24 cellular contexts compared by ENCODE assay signal in genomic region chr18:71431689-71432088, GRCh38.
"Had no signal": no experiment of that assay in that cellular context is flagged by ENCODE, and none has a peak within 500 bp of the region (broad histone marks: within the 10 kb centered on the region; RNA-seq: fewer than 3 reads in every experiment).

No MANE protein-coding gene starts in this region.

- H3K4me3 ChIP-seq: ascending aorta, MG63, Peyer's patch, SJSA1 had no signal

- DNase-seq: activated CD4-positive, alpha-beta T cell treated with anti-CD3 and anti-CD28 coated beads for 36 hours; activated CD4-positive, alpha-beta T cell treated with anti-CD3 and anti-CD28 coated beads, Interleukin-2, amount 10 ng/mL, durations not matched to agents 7 days and 5 days; activated CD4-positive, alpha-beta T cell treated with anti-CD3 and anti-CD28 coated beads, Interleukin-2, amount 50 U/mL, for 48 hours; activated CD8-positive, alpha-beta T cell treated with anti-CD3 and anti-CD28 coated beads, Interleukin-2, amount 10 ng/mL, durations not matched to agents 7 days and 5 days; activated gamma-delta T cell; activated naive CD4-positive, alpha-beta T cell treated with Interleukin-2 at 50 U/mL for 16 hours; activated naive CD8-positive, alpha-beta T cell treated with anti-CD3 and anti-CD28 coated beads, Interleukin-2, amount 10 ng/mL, durations not matched to agents 7 days and 5 days; activated T-cell treated with anti-CD3 and anti-CD28 coated beads, Interleukin-2, amount 50 U/mL, for 24 hours; Kasumi-1; KBM-7; MG63; NCI-H1048; NCI-H1105 treated with DMSO at 0.1 percent for 48 hours; NCI-H1436; NCI-H1694; NCI-H1930; NCI-H2081 treated with DMSO at 0.1 percent for 48 hours; NCI-H345; NCI-H524 treated with DMSO at 0.1 percent for 48 hours; Peyer's patch; RPMI8226; SHP77 treated with DMSO at 0.1 percent for 48 hours had no signal

- H3K27me3 ChIP-seq: ascending aorta, MG63, Peyer's patch, SJSA1 had no signal

- H3K27ac ChIP-seq: ascending aorta, Peyer's patch, SJSA1 had no signal

- H3K4me1 ChIP-seq: ascending aorta, Peyer's patch, SJSA1 had no signal

- H3K9me3 ChIP-seq: ascending aorta, MG63, SJSA1 had no signal

- H3K36me3 ChIP-seq: ascending aorta, MG63, Peyer's patch, SJSA1 had no signal
